ENCODE assay signal across 1 cellular context in genomic region chr1:64864018-64864945, GRCh38.
TF ChIP-seq lines count a peak whose summit lies in the region.

No MANE protein-coding gene starts in this region.

TF ChIP-seq in K562, 482 proteins besides CTCF, POLR2A, EP300 and RAD21 (continued from another document and continues in another):
- TF ChIP-seq MLLT1 (IDR thresholded peaks at IDR 0.05) = peak in 1 of 2 experiments; percentile 65; a peak in 2 of 4 replicates
- TF ChIP-seq, protein P1, sequence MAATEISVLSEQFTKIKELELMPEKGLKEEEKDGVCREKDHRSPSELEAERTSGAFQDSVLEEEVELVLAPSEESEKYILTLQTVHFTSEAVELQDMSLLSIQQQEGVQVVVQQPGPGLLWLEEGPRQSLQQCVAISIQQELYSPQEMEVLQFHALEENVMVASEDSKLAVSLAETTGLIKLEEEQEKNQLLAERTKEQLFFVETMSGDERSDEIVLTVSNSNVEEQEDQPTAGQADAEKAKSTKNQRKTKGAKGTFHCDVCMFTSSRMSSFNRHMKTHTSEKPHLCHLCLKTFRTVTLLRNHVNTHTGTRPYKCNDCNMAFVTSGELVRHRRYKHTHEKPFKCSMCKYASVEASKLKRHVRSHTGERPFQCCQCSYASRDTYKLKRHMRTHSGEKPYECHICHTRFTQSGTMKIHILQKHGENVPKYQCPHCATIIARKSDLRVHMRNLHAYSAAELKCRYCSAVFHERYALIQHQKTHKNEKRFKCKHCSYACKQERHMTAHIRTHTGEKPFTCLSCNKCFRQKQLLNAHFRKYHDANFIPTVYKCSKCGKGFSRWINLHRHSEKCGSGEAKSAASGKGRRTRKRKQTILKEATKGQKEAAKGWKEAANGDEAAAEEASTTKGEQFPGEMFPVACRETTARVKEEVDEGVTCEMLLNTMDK (IDR thresholded peaks at IDR 0.05; ENCODE audit: borderline replicate concordance, insufficient read depth, low read depth, low read length, poor library complexity, severe bottlenecking) = no peak
- no peak for TF ChIP-seq ESRRB (CRISPR knock-in tag; IDR thresholded peaks at IDR 0.05; ENCODE audit: borderline replicate concordance)
- no peak for TF ChIP-seq ILK (tag; IDR thresholded peaks at IDR 0.05; ENCODE audit: borderline replicate concordance, low read depth)
- TF ChIP-seq RFX7 (CRISPR knock-in tag; IDR thresholded peaks at IDR 0.05) = no peak
- TF ChIP-seq ZNF146 (CRISPR knock-in tag; IDR thresholded peaks at IDR 0.05; ENCODE audit: unreplicated experiment) = no peak
- peak; percentile 68 to 85 for TF ChIP-seq MNT (conservative IDR thresholded peaks at IDR 0.05)
- peak; percentile 76; the same call in 1 of the 2 replicates for TF ChIP-seq MAX (CRISPR knock-in tag; IDR thresholded peaks at IDR 0.05)
- TF ChIP-seq, protein P2, sequence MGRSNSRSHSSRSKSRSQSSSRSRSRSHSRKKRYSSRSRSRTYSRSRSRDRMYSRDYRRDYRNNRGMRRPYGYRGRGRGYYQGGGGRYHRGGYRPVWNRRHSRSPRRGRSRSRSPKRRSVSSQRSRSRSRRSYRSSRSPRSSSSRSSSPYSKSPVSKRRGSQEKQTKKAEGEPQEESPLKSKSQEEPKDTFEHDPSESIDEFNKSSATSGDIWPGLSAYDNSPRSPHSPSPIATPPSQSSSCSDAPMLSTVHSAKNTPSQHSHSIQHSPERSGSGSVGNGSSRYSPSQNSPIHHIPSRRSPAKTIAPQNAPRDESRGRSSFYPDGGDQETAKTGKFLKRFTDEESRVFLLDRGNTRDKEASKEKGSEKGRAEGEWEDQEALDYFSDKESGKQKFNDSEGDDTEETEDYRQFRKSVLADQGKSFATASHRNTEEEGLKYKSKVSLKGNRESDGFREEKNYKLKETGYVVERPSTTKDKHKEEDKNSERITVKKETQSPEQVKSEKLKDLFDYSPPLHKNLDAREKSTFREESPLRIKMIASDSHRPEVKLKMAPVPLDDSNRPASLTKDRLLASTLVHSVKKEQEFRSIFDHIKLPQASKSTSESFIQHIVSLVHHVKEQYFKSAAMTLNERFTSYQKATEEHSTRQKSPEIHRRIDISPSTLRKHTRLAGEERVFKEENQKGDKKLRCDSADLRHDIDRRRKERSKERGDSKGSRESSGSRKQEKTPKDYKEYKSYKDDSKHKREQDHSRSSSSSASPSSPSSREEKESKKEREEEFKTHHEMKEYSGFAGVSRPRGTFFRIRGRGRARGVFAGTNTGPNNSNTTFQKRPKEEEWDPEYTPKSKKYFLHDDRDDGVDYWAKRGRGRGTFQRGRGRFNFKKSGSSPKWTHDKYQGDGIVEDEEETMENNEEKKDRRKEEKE (IDR thresholded peaks at IDR 0.05; ENCODE audit: borderline replicate concordance in 1 of 2, control insufficient read depth in 1 of 2, low read depth in 2 of 2, low read length in 1 of 2) = peak in 1 of 2 experiments; percentile 79; a peak in 1 of 4 replicates
- no peak for TF ChIP-seq ZNF197 (CRISPR knock-in tag; IDR thresholded peaks at IDR 0.05; ENCODE audit: low read depth)
- peak in 1 of 2 experiments; percentile 89; a peak in 1 of 4 replicates for TF ChIP-seq UBTF (IDR thresholded peaks at IDR 0.05; ENCODE audit: borderline replicate concordance in 1 of 2, low read depth in 2 of 2, low read length in 2 of 2)
- no peak for TF ChIP-seq NFRKB (IDR thresholded peaks at IDR 0.05; ENCODE audit: low read depth)
- TF ChIP-seq SMAD3 (CRISPR knock-in tag; conservative IDR thresholded peaks at IDR 0.05) = no peak
- TF ChIP-seq RFX5 (IDR thresholded peaks at IDR 0.05; ENCODE audit: low read depth, low read length) = no peak
- peak; percentile 42 for TF ChIP-seq TAF9B (IDR thresholded peaks at IDR 0.05; ENCODE audit: partially characterized antibody)
- TF ChIP-seq, protein P3, sequence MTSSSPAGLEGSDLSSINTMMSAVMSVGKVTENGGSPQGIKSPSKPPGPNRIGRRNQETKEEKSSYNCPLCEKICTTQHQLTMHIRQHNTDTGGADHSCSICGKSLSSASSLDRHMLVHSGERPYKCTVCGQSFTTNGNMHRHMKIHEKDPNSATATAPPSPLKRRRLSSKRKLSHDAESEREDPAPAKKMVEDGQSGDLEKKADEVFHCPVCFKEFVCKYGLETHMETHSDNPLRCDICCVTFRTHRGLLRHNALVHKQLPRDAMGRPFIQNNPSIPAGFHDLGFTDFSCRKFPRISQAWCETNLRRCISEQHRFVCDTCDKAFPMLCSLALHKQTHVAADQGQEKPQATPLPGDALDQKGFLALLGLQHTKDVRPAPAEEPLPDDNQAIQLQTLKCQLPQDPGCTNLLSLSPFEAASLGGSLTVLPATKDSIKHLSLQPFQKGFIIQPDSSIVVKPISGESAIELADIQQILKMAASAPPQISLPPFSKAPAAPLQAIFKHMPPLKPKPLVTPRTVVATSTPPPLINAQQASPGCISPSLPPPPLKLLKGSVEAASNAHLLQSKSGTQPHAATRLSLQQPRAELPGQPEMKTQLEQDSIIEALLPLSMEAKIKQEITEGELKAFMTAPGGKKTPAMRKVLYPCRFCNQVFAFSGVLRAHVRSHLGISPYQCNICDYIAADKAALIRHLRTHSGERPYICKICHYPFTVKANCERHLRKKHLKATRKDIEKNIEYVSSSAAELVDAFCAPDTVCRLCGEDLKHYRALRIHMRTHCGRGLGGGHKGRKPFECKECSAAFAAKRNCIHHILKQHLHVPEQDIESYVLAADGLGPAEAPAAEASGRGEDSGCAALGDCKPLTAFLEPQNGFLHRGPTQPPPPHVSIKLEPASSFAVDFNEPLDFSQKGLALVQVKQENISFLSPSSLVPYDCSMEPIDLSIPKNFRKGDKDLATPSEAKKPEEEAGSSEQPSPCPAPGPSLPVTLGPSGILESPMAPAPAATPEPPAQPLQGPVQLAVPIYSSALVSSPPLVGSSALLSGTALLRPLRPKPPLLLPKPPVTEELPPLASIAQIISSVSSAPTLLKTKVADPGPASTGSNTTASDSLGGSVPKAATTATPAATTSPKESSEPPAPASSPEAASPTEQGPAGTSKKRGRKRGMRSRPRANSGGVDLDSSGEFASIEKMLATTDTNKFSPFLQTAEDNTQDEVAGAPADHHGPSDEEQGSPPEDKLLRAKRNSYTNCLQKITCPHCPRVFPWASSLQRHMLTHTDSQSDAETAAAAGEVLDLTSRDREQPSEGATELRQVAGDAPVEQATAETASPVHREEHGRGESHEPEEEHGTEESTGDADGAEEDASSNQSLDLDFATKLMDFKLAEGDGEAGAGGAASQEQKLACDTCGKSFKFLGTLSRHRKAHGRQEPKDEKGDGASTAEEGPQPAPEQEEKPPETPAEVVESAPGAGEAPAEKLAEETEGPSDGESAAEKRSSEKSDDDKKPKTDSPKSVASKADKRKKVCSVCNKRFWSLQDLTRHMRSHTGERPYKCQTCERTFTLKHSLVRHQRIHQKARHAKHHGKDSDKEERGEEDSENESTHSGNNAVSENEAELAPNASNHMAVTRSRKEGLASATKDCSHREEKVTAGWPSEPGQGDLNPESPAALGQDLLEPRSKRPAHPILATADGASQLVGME (CRISPR knock-in tag; IDR thresholded peaks at IDR 0.05) = no peak
- TF ChIP-seq HIVEP1 (CRISPR knock-in tag; IDR thresholded peaks at IDR 0.05) = no peak
- TF ChIP-seq BRD9 (IDR thresholded peaks at IDR 0.05; ENCODE audit: low read depth, partially characterized antibody) = no peak
- TF ChIP-seq FUS (optimal IDR thresholded peaks at IDR 0.05; ENCODE audit: low read depth, low read length) = no peak
- TF ChIP-seq RNF2 (IDR thresholded peaks at IDR 0.05) = peak; percentile 92
- TF ChIP-seq MEF2A (IDR thresholded peaks at IDR 0.05; ENCODE audit: control insufficient read depth, low read depth, low read length) = no peak; the same call in 1 of the 2 replicates
- no peak for TF ChIP-seq CBX8 (IDR thresholded peaks at IDR 0.05; ENCODE audit: borderline replicate concordance, extremely low read depth, low read depth, low read length, poor library complexity, severe bottlenecking)
- TF ChIP-seq GABPA (tag; conservative IDR thresholded peaks at IDR 0.05; ENCODE audit: low read depth) = peak; percentile 73
- TF ChIP-seq SRSF7 (optimal IDR thresholded peaks at IDR 0.05; ENCODE audit: low read depth, low read length) = no peak
- TF ChIP-seq POLR3A (IDR thresholded peaks at IDR 0.05; ENCODE audit: borderline replicate concordance, extremely low read depth, insufficient read depth, insufficient read length) = no peak
- TF ChIP-seq MTA2 (IDR thresholded peaks at IDR 0.05; ENCODE audit: low read depth) = peak; percentile 87
- no peak for TF ChIP-seq ZBTB26 (CRISPR knock-in tag; IDR thresholded peaks at IDR 0.05)
- TF ChIP-seq CUX1 (CRISPR knock-in tag; IDR thresholded peaks at IDR 0.05) = no peak
- TF ChIP-seq FOXK2 (conservative IDR thresholded peaks at IDR 0.05 in 1 of 2, IDR thresholded peaks at IDR 0.05 in 1 of 2; ENCODE audit: low read depth in 2 of 2) = peak; percentile 93 to 96
- peak; percentile 57; the same call in 1 of the 2 replicates for TF ChIP-seq JUN (IDR thresholded peaks at IDR 0.05; ENCODE audit: borderline replicate concordance, low read depth, low read length)
- TF ChIP-seq JUN (CRISPR knock-in tag; IDR thresholded peaks at IDR 0.05; ENCODE audit: borderline replicate concordance) = no peak
